Comparison of ENCODE assay signal across 8 cellular contexts in genomic region chr1:55216078-55216477, GRCh38. TPM values are rescaled to one million over a fixed set of nuclear protein-coding genes. Genes with fewer than 3 reads are reported as not detected.
DNase-seq lines count a peak whose midpoint lies in the region; ATAC-seq, FAIRE-seq and TF ChIP-seq lines count a peak whose summit lies in the region.

No MANE protein-coding gene starts in this region.

- TF ChIP-seq CTCF in right atrium auricular region (IDR thresholded peaks at IDR 0.05) (no peak), K562 (IDR thresholded peaks at IDR 0.05 in 2 of 3, conservative IDR thresholded peaks at IDR 0.05 in 1 of 3; ENCODE audit: insufficient read depth in 2 of 3, low read depth in 1 of 3, low read length in 3 of 3) (no peak), vagina (IDR thresholded peaks at IDR 0.05) (no peak)

- POLR2A ChIA-PET in K562 (lab: Yijun Ruan, JAX) = interaction anchor here (0.6 to 3.9 kb wide), 4 partner anchors 9 to 57 kb away, joined by 3 to 23 read pairs (median 4); no protein-coding TSS in a partner anchor

- H3K4me3 ChIP-seq in right atrium auricular region (peak overlapping the region; percentile 75 to 88), K562 (peak overlapping the region; percentile 80), vagina (peak overlapping the region; percentile 88 to 92)

- H3K27me3 Mint-ChIP-seq in memory B cell = no peaks in the 10 kb centered on the region

- H3K4me3 Mint-ChIP-seq in memory B cell = peak overlapping the region; percentile 91

- no peaks in the 10 kb centered on the region for H3K36me3 Mint-ChIP-seq in memory B cell

- no peak for DNase-seq in right atrium auricular region (ENCODE audit: low spot score)
- no peak for DNase-seq in cardiac septum (ENCODE audit: low spot score)
- no peak for DNase-seq in K562 (ENCODE audit: extremely low read depth in 1 of 4, low spot score in 3 of 4)
- no peak for DNase-seq in memory B cell (ENCODE audit: low spot score in 2 of 2)
- DNase-seq in vagina (ENCODE audit: extremely low spot score in 2 of 2) = no peak
- DNase-seq in 8988T = no peak
- DNase-seq in globus pallidus (ENCODE audit: low spot score) = no peak
- no peak for DNase-seq in GM19240 (ENCODE audit: insufficient read length, low spot score)

- ATAC-seq in K562 (0 out of 3 replicates have a peak, but pooled peaks have one; percentile 0), memory B cell (ENCODE audit: low read depth) (no peak)

- H3K27me3 ChIP-seq in right atrium auricular region (no peaks in the 10 kb centered on the region), K562 (ENCODE audit: control insufficient read depth in 2 of 2, insufficient read depth in 2 of 2, low read length in 2 of 2) (no peaks in the 10 kb centered on the region), vagina (no peaks in the 10 kb centered on the region)

- H3K36me3 ChIP-seq in right atrium auricular region (no peaks in the 10 kb centered on the region), K562 (ENCODE audit: control insufficient read depth, insufficient read depth, low read length) (peaks cover 8% of the 10 kb centered on the region), vagina (no peaks in the 10 kb centered on the region)

- intact Hi-C loops in cardiac septum (cut with DNase I) = loop anchor here (5.0 kb wide), 1 partner anchor 61 kb away; no protein-coding TSS in a partner anchor
- intact Hi-C loops in K562 (cut with micrococcal nuclease) = no loop called here
- intact Hi-C loops in vagina (cut with DNase I) = no loop called here

- H3K27ac ChIP-seq in right atrium auricular region = peak overlapping the region; percentile 98 to 100
- peak overlapping the region; percentile 94 for H3K27ac ChIP-seq in K562 (ENCODE audit: extremely low read depth, low read depth, low read length)
- peak overlapping the region; percentile 98 for H3K27ac ChIP-seq in vagina

- TF ChIP-seq POLR2A in K562 (conservative IDR thresholded peaks at IDR 0.05) (no peak), vagina (IDR thresholded peaks at IDR 0.05) (no peak)

- H4K20me1 ChIP-seq in K562 (replicated peaks; ENCODE audit: control insufficient read depth, insufficient read depth, low read length) = no peaks in the 10 kb centered on the region

- WGBS in K562 (ENCODE audit: insufficient coverage, low coverage, missing lambda C conversion rate) = 2% methylated on average over 10 of the region's 10 CpGs

- peak; percentile 55 for FAIRE-seq in K562 (lab: Jason Lieb, UNC)

- H3K9ac ChIP-seq in K562 (ENCODE audit: insufficient read depth in 1 of 2, low read depth in 2 of 2, low read length in 2 of 2) = peak overlapping the region; percentile 91 to 100

- TSS peak; percentile 84 for BruUV-seq in K562 (replicated peaks; lab: Mats Ljungman, UMichigan)

- H3K27ac Mint-ChIP-seq in memory B cell = peak overlapping the region; percentile 97

- peaks cover 0 to 54% of the 10 kb centered on the region in 2 donors for H3K4me1 ChIP-seq in right atrium auricular region
- peaks cover 15 to 25% of the 10 kb centered on the region in 2 experiments for H3K4me1 ChIP-seq in K562 (replicated peaks in 1 of 2; ENCODE audit: control insufficient read depth in 2 of 2, insufficient read depth in 2 of 2, low read length in 2 of 2)
- H3K4me1 ChIP-seq in vagina = peaks cover 51% of the 10 kb centered on the region

- H3K9me3 Mint-ChIP-seq in memory B cell = no peaks in the 10 kb centered on the region

- H3K79me2 ChIP-seq in K562 (ENCODE audit: control insufficient read depth, insufficient read depth, low read length) = peaks cover 58% of the 10 kb centered on the region

- no peaks in the 10 kb centered on the region for H3K9me1 ChIP-seq in K562 (ENCODE audit: control insufficient read depth, insufficient read depth, low read length)

- H3K4me1 Mint-ChIP-seq in memory B cell = peaks cover 53% of the 10 kb centered on the region

- TF ChIP-seq EP300 in K562 (IDR thresholded peaks at IDR 0.05; ENCODE audit: low read length) = no peak

- in situ Hi-C loops in K562 (cut with MboI) = no loop called here

- TF ChIP-seq RAD21 in K562 (CRISPR knock-in tag; conservative IDR thresholded peaks at IDR 0.05 in 1 of 2, IDR thresholded peaks at IDR 0.05 in 1 of 2) = no peak

- H2AFZ ChIP-seq in K562 (ENCODE audit: low read depth, low read length) = peak overlapping the region; percentile 90

- CTCF ChIA-PET in K562 (lab: Yijun Ruan, JAX; ENCODE audit: low intra/inter-chr PET ratio) = no interaction called here

- H3K4me2 ChIP-seq in K562 (ENCODE audit: insufficient read depth, low read length) = peak overlapping the region; percentile 84

- H3K9me3 ChIP-seq in right atrium auricular region (no peaks in the 10 kb centered on the region), K562 (replicated peaks; ENCODE audit: control insufficient read depth, insufficient read depth, low read depth, low read length) (no peaks in the 10 kb centered on the region), vagina (no peaks in the 10 kb centered on the region)

TF ChIP-seq in K562, 482 proteins besides CTCF, POLR2A, EP300 and RAD21:
- peak in 1 of 2 experiments; percentile 18 for TF ChIP-seq E2F6 (IDR thresholded peaks at IDR 0.05; ENCODE audit: borderline replicate concordance in 1 of 2, extremely low read depth in 1 of 2, insufficient read depth in 1 of 2, insufficient read length in 1 of 2, low read depth in 1 of 2, low read length in 1 of 2, poor library complexity in 1 of 2, severe bottlenecking in 1 of 2)
- TF ChIP-seq IFI16 (CRISPR knock-in tag; IDR thresholded peaks at IDR 0.05) = no peak
TF ChIP-seq in K562: peak in this region for 1.

RNA-seq across cellular contexts. Expression of gene USP24, which starts 0.9 kb away (rescaled TPM):
- 10 to 100 TPM; 29.0 to 36.2 TPM for total RNA-seq in right atrium auricular region
- total RNA-seq in cardiac septum = 45.1 TPM
- 62.0 and 200 TPM in 2 replicates for total RNA-seq in K562 (2011; cell fraction: chromatin; rRNA removed; ENCODE audit: low replicate concordance)
- total RNA-seq in K562 (2011; cell fraction: nucleolus; rRNA removed) = 24.7 and 42.9 TPM in 2 replicates
- 66.4 and 102 TPM in 2 replicates for total RNA-seq in K562 (2011; cell fraction: nucleoplasm; rRNA removed)
- total RNA-seq in K562 (2014; rRNA removed) = 33.9 and 36.8 TPM in 2 replicates
- 54.5 and 56.4 TPM in 2 replicates for total RNA-seq in K562 (2014; rRNA removed; fragmentation: Illumina TruSeq; extraction: Trizol)
- total RNA-seq in K562 (2015; rRNA removed; fragmentation: Illumina TruSeq; extraction: Trizol) = 57.6 and 62.6 TPM in 2 replicates
- total RNA-seq in K562 (2021) = 40.5 and 43.4 TPM in 2 replicates
- 22.0 and 31.3 TPM in 2 replicates for polyA plus RNA-seq in K562 (2011; rRNA removed)
- polyA plus RNA-seq in K562 (2011; cell fraction: cytosol; rRNA removed) = 14.2 and 17.7 TPM in 2 replicates
- polyA plus RNA-seq in K562 (2011; cell fraction: nucleus; rRNA removed) = 47.1 and 49.3 TPM in 2 replicates
- 23.4 and 27.9 TPM in 2 replicates for polyA plus RNA-seq in K562 (2012)
- polyA plus RNA-seq in K562 (2014; fragmentation: Illumina TruSeq; extraction: Trizol) = 38.2 and 43.5 TPM in 2 replicates
- polyA plus RNA-seq in K562 (2014; fragmentation: Nextera tagmentation; extraction: Ambion mirVana) = 10 to 100 TPM in 1 of 2 experiments, 1 to 10 TPM in 1; 7.7 to 14.1 TPM
- polyA plus RNA-seq in K562 (2014; rRNA removed) = 25.7 and 32.9 TPM in 2 replicates
- polyA minus RNA-seq in K562 (2011; rRNA and poly(A)+ RNA removed) = 109 and 122 TPM in 2 replicates
- polyA minus RNA-seq in K562 (2011; cell fraction: cytosol; rRNA and poly(A)+ RNA removed) = 32.7 and 45.0 TPM in 2 replicates
- polyA minus RNA-seq in K562 (2011; cell fraction: nucleus; rRNA and poly(A)+ RNA removed) = 65.6 and 111 TPM in 2 replicates
- total RNA-seq in vagina = 35.8 TPM
